ENCODE assay signal across 35 cellular contexts in the genomic region with DNA sequence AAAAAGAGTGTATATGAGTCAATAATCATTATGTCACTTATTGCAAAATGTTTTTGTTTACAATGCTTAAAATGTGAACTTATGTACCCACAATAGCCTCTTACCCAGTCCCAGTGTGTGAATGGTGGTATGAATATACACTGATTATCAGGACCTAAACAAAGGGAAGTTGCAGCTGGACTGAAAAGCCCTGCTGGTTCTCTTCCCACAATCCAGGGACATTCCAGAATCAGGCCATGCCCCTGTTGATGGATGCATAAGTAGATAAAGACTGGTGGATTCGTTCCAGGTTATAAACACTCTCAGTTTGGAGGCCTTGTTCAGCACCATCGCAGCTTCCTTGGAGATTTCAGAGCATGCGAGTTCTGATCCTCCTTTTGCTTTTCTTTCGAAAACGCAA. TPM values are rescaled to one million over a fixed set of nuclear protein-coding genes. Genes with fewer than 3 reads are reported as not detected.
DNase-seq lines count a peak whose midpoint lies in the region; ATAC-seq, FAIRE-seq and TF ChIP-seq lines count a peak whose summit lies in the region.
"Had no signal": no experiment of that assay in that cellular context is flagged by ENCODE, and none has a peak within 500 bp of the region (broad histone marks: within the 10 kb centered on the region; RNA-seq: fewer than 3 reads in every experiment).

No MANE protein-coding gene starts in this region.

- no peak for TF ChIP-seq EP300 in HepG2 (IDR thresholded peaks at IDR 0.05; ENCODE audit: low read depth in 2 of 2, low read length in 2 of 2)
- TF ChIP-seq EP300 in HepG2 (CRISPR knock-in tag; IDR thresholded peaks at IDR 0.05; ENCODE audit: borderline replicate concordance): no peak

- POLR2A ChIA-PET in HepG2 (lab: Yijun Ruan, JAX): no interaction called here

- DNase-seq in MG63 (peak; percentile 1), choroid plexus epithelial cell (ENCODE audit: low read depth) (peak; percentile 30), HepG2 (ENCODE audit: low spot score) (peak; percentile 10), upper lobe of right lung (no peak)
- no peak for DNase-seq in activated effector memory CD4-positive, alpha-beta T cell treated with anti-CD3 and anti-CD28 coated beads, Interleukin-2, amount 50 U/mL, for 16 hours
- DNase-seq in stimulated activated naive CD4-positive, alpha-beta T cell (lab: John Stamatoyannopoulos, UW): no peak
- DNase-seq: activated CD4-positive, alpha-beta T cell treated with anti-CD3 and anti-CD28 coated beads for 48 hours; activated naive CD4-positive, alpha-beta T cell treated with anti-CD3 and anti-CD28 coated beads, Interleukin-2, amount 50 U/mL, for 16 hours; anterior cingulate cortex; caudate nucleus; cortex of kidney; effector memory CD4-positive, alpha-beta T cell; foreskin fibroblast; heart right ventricle; NCI-H1092 treated with DMSO at 0.1 percent for 48 hours; NCI-H187 treated with DMSO at 0.1 percent for 48 hours; NCI-H524 treated with DMSO at 0.1 percent for 48 hours; posterior cingulate gyrus; right cardiac atrium; spleen; stimulated activated CD8-positive, alpha-beta memory T cell treated with anti-CD3 and anti-CD28 coated beads, Interleukin-4, amount 100 ng/mL, for 48 hours; stomach; T-cell; WERI-Rb-1 had no signal

- H3K9me3 ChIP-seq in MG63 (no peaks in the 10 kb centered on the region), HepG2 (ENCODE audit: low read length) (no peaks in the 10 kb centered on the region), upper lobe of right lung (no peaks in the 10 kb centered on the region)
- H3K9me3 ChIP-seq: heart right ventricle, spleen, stomach, vagina had no signal

- BruUV-seq in HepG2 (replicated peaks; lab: Mats Ljungman, UMichigan): no TSS peak

- no peak for TF ChIP-seq CTCF in choroid plexus epithelial cell (conservative IDR thresholded peaks at IDR 0.05; ENCODE audit: low read depth, low read length)
- no peak for TF ChIP-seq CTCF in HepG2 (CRISPR knock-in tag; IDR thresholded peaks at IDR 0.05)
- TF ChIP-seq CTCF in upper lobe of right lung (IDR thresholded peaks at IDR 0.05): no peak

- in situ Hi-C loops in HepG2 (cut with HindIII; ENCODE audit: extremely low pct_ligation_motif_present, low pct_unique_long_range_greater_than_20kb): no loop called here

- H3K27me3 ChIP-seq in MG63 (no peaks in the 10 kb centered on the region), HepG2 (ENCODE audit: control insufficient read depth in 1 of 2, insufficient read depth in 2 of 2, low read length in 2 of 2) (no peaks in the 10 kb centered on the region), upper lobe of right lung (no peaks in the 10 kb centered on the region)
- H3K27me3 ChIP-seq: heart right ventricle, spleen, stomach, vagina had no signal

- no peaks in the 10 kb centered on the region for H3K36me3 ChIP-seq in MG63
- H3K36me3 ChIP-seq in HepG2 (replicated peaks in 1 of 2; ENCODE audit: control insufficient read depth in 1 of 2, insufficient read depth in 2 of 2, low read length in 2 of 2): no peaks in the 10 kb centered on the region
- no peaks in the 10 kb centered on the region for H3K36me3 ChIP-seq in upper lobe of right lung
- H3K36me3 ChIP-seq: heart right ventricle, spleen, stomach, vagina, WERI-Rb-1 had no signal

- CTCF ChIA-PET in HepG2 (lab: Yijun Ruan, JAX; ENCODE audit: low intra/inter-chr PET ratio, low total read pairs): no interaction called here

- H2AFZ ChIP-seq in HepG2 (ENCODE audit: low read length): no peak overlapping the region

- TF ChIP-seq RAD21 in HepG2 (CRISPR knock-in tag; IDR thresholded peaks at IDR 0.05): no peak

- H3K4me2 ChIP-seq in HepG2 (ENCODE audit: low read depth, low read length): no peak overlapping the region

- FAIRE-seq in HepG2 (lab: Jason Lieb, UNC): no peak
- FAIRE-seq: K562 had no signal

- H3K9ac ChIP-seq in HepG2 (ENCODE audit: insufficient read depth, low read depth, low read length): no peak overlapping the region

- no peaks in the 10 kb centered on the region for H3K79me2 ChIP-seq in HepG2 (ENCODE audit: insufficient read depth, low read length)

- ATAC-seq in HepG2 (peak; percentile 50; the same call in 2 of the 3 replicates), upper lobe of right lung (peak; percentile 30), HG03196 (IDR thresholded peaks at IDR 0.05; ENCODE audit: unreplicated experiment) (no peak)
- ATAC-seq: activated T-helper 17 cell treated with anti-CD3 and anti-CD28 coated beads, Interleukin-2, amount 50 U/mL, for 72 hours; HCT116; heart right ventricle; K562; right cardiac atrium; T-cell had no signal

- H3K4me3 ChIP-seq in MG63 (no peak overlapping the region), choroid plexus epithelial cell (ENCODE audit: low read depth, low read length) (no peak overlapping the region), HepG2 (replicated peaks in 1 of 3; ENCODE audit: insufficient read depth in 1 of 3, low read depth in 2 of 3, low read length in 3 of 3) (no peak overlapping the region), upper lobe of right lung (no peak overlapping the region)
- H3K4me3 ChIP-seq: heart right ventricle, K562, spleen, stomach, vagina had no signal

- intact Hi-C loops in HepG2 (cut with micrococcal nuclease; ENCODE audit: unreplicated experiment): no loop called here
- intact Hi-C loops in upper lobe of right lung (cut with DNase I): no loop called here

- H3K27ac ChIP-seq in HepG2 (ENCODE audit: extremely low read length, insufficient read depth, low read length) (no peak overlapping the region), upper lobe of right lung (no peak overlapping the region)
- H3K27ac ChIP-seq: heart right ventricle, spleen, stomach, vagina, WERI-Rb-1 had no signal

- WGBS in HepG2 (ENCODE audit: low lambda C conversion rate): 90% methylated on average over 5 of the region's 5 CpGs

- no peak for TF ChIP-seq POLR2A in HepG2 (IDR thresholded peaks at IDR 0.05; ENCODE audit: insufficient read depth in 1 of 2, low read depth in 2 of 2, low read length in 2 of 2)

- no peaks in the 10 kb centered on the region for H4K20me1 ChIP-seq in HepG2 (ENCODE audit: insufficient read depth, low read length)

- H3K4me1 ChIP-seq in HepG2 (ENCODE audit: insufficient read depth, low read length) (peaks cover 32% of the 10 kb centered on the region), upper lobe of right lung (peaks cover 7% of the 10 kb centered on the region)
- H3K4me1 ChIP-seq: heart right ventricle, spleen, vagina had no signal

RNA-seq across cellular contexts. Expression of a gene that starts 2.2 kb away (rescaled TPM):
- total RNA-seq in MG63 (2014; rRNA removed; shearing (Covaris generic); ENCODE audit: low replicate concordance): not detected in 2 replicates
- total RNA-seq in HepG2 (2016; rRNA removed; fragmentation: Illumina TruSeq; extraction: Trizol) (not detected in 2 replicates), upper lobe of right lung (not detected)
- not detected in 2 replicates for total RNA-seq in HepG2 (2016; cell fraction: cytosol; rRNA removed; fragmentation: Illumina TruSeq; extraction: Trizol; ENCODE audit: low read depth)
- not detected in 2 replicates for total RNA-seq in HepG2 (2016; cell fraction: insoluble cytoplasmic fraction; rRNA removed; fragmentation: Illumina TruSeq; extraction: Trizol)
- not detected in 2 replicates for total RNA-seq in HepG2 (2016; cell fraction: membrane; rRNA removed; fragmentation: Illumina TruSeq; extraction: Trizol)
- not detected in 2 replicates for total RNA-seq in HepG2 (2016; cell fraction: nucleus; rRNA removed; fragmentation: Illumina TruSeq; extraction: Trizol)
- polyA plus RNA-seq in HepG2 (2011; rRNA removed): not detected in 2 replicates
- not detected in 2 replicates for polyA plus RNA-seq in HepG2 (2011; cell fraction: cytosol; rRNA removed)
- not detected in 2 replicates for polyA plus RNA-seq in HepG2 (2011; cell fraction: nucleus; rRNA removed)
- not detected in 2 replicates for polyA plus RNA-seq in HepG2 (2012)
- polyA plus RNA-seq in HepG2 (2016; cell fraction: cytosol; fragmentation: Illumina TruSeq; extraction: Trizol; ENCODE audit: low read depth): not detected in 2 replicates
- polyA plus RNA-seq in HepG2 (2016; cell fraction: insoluble cytoplasmic fraction; fragmentation: Illumina TruSeq; extraction: Trizol; ENCODE audit: low read depth): not detected in 2 replicates
- not detected in 2 replicates for polyA plus RNA-seq in HepG2 (2016; cell fraction: membrane; fragmentation: Illumina TruSeq; extraction: Trizol; ENCODE audit: low read depth)
- not detected in 2 replicates for polyA plus RNA-seq in HepG2 (2016; cell fraction: nucleus; fragmentation: Illumina TruSeq; extraction: Trizol; ENCODE audit: insufficient read depth, low read depth)
- not detected in 2 replicates for polyA minus RNA-seq in HepG2 (2011; rRNA and poly(A)+ RNA removed; ENCODE audit: low replicate concordance)
- not detected in 2 replicates for polyA minus RNA-seq in HepG2 (2011; cell fraction: cytosol; rRNA and poly(A)+ RNA removed)
- polyA minus RNA-seq in HepG2 (2011; cell fraction: nucleus; rRNA and poly(A)+ RNA removed): not detected in 2 replicates
- total RNA-seq: activated T-helper 17 cell treated with anti-CD3 and anti-CD28 coated beads, Interleukin-2, amount 50 U/mL, for 72 hours; epithelial cell of proximal tubule; G401; heart right ventricle; K562; lung microvascular endothelial cell; M059J; right cardiac atrium; spleen; stomach; T-cell; vagina had no signal
- polyA plus RNA-seq: AG04450, BJ, heart right ventricle, K562, right cardiac atrium, stomach had no signal

RNA-seq across cellular contexts. Expression of a gene that starts 14.3 kb away (rescaled TPM):
- total RNA-seq in MG63 (2014; rRNA removed; shearing (Covaris generic); ENCODE audit: low replicate concordance): not detected in 2 replicates
- total RNA-seq in HepG2 (2016; rRNA removed; fragmentation: Illumina TruSeq; extraction: Trizol) (not detected in 2 replicates), upper lobe of right lung (not detected)
- total RNA-seq in HepG2 (2016; cell fraction: cytosol; rRNA removed; fragmentation: Illumina TruSeq; extraction: Trizol; ENCODE audit: low read depth): not detected in 2 replicates
- not detected in 2 replicates for total RNA-seq in HepG2 (2016; cell fraction: insoluble cytoplasmic fraction; rRNA removed; fragmentation: Illumina TruSeq; extraction: Trizol)
- total RNA-seq in HepG2 (2016; cell fraction: membrane; rRNA removed; fragmentation: Illumina TruSeq; extraction: Trizol): not detected in 2 replicates
- not detected in 2 replicates for total RNA-seq in HepG2 (2016; cell fraction: nucleus; rRNA removed; fragmentation: Illumina TruSeq; extraction: Trizol)
- polyA plus RNA-seq in HepG2 (2011; rRNA removed): not detected in 2 replicates
- polyA plus RNA-seq in HepG2 (2011; cell fraction: cytosol; rRNA removed): not detected in 2 replicates
- polyA plus RNA-seq in HepG2 (2011; cell fraction: nucleus; rRNA removed): not detected in 2 replicates
- polyA plus RNA-seq in HepG2 (2012): not detected in 2 replicates
- not detected in 2 replicates for polyA plus RNA-seq in HepG2 (2016; cell fraction: cytosol; fragmentation: Illumina TruSeq; extraction: Trizol; ENCODE audit: low read depth)
- polyA plus RNA-seq in HepG2 (2016; cell fraction: insoluble cytoplasmic fraction; fragmentation: Illumina TruSeq; extraction: Trizol; ENCODE audit: low read depth): not detected in 2 replicates
- polyA plus RNA-seq in HepG2 (2016; cell fraction: membrane; fragmentation: Illumina TruSeq; extraction: Trizol; ENCODE audit: low read depth): not detected in 2 replicates
- polyA plus RNA-seq in HepG2 (2016; cell fraction: nucleus; fragmentation: Illumina TruSeq; extraction: Trizol; ENCODE audit: insufficient read depth, low read depth): not detected in 2 replicates
- not detected in 2 replicates for polyA minus RNA-seq in HepG2 (2011; rRNA and poly(A)+ RNA removed; ENCODE audit: low replicate concordance)
- polyA minus RNA-seq in HepG2 (2011; cell fraction: cytosol; rRNA and poly(A)+ RNA removed): not detected in 2 replicates
- polyA minus RNA-seq in HepG2 (2011; cell fraction: nucleus; rRNA and poly(A)+ RNA removed): not detected in 2 replicates
- total RNA-seq: activated T-helper 17 cell treated with anti-CD3 and anti-CD28 coated beads, Interleukin-2, amount 50 U/mL, for 72 hours; epithelial cell of proximal tubule; G401; heart right ventricle; K562; lung microvascular endothelial cell; M059J; right cardiac atrium; stomach; T-cell; vagina had no signal
- polyA plus RNA-seq: AG04450, BJ, heart right ventricle, K562, right cardiac atrium had no signal

RNA-seq across cellular contexts. Expression of a gene that starts 44.7 kb away (rescaled TPM):
- not detected in 2 replicates for total RNA-seq in MG63 (2014; rRNA removed; shearing (Covaris generic); ENCODE audit: low replicate concordance)
- total RNA-seq in HepG2 (2016; rRNA removed; fragmentation: Illumina TruSeq; extraction: Trizol) (115 and 157 TPM in 2 replicates), upper lobe of right lung (2.8 TPM)
- 55.0 and 66.5 TPM in 2 replicates for total RNA-seq in HepG2 (2016; cell fraction: cytosol; rRNA removed; fragmentation: Illumina TruSeq; extraction: Trizol; ENCODE audit: low read depth)
- total RNA-seq in HepG2 (2016; cell fraction: insoluble cytoplasmic fraction; rRNA removed; fragmentation: Illumina TruSeq; extraction: Trizol): 108 and 147 TPM in 2 replicates
- total RNA-seq in HepG2 (2016; cell fraction: membrane; rRNA removed; fragmentation: Illumina TruSeq; extraction: Trizol): 72.5 and 76.3 TPM in 2 replicates
- total RNA-seq in HepG2 (2016; cell fraction: nucleus; rRNA removed; fragmentation: Illumina TruSeq; extraction: Trizol): 51.3 and 51.6 TPM in 2 replicates
- 67.4 and 94.6 TPM in 2 replicates for polyA plus RNA-seq in HepG2 (2011; rRNA removed)
- polyA plus RNA-seq in HepG2 (2011; cell fraction: cytosol; rRNA removed): 56.5 and 57.3 TPM in 2 replicates
- 14.3 and 25.4 TPM in 2 replicates for polyA plus RNA-seq in HepG2 (2011; cell fraction: nucleus; rRNA removed)
- polyA plus RNA-seq in HepG2 (2012): 31.5 and 56.5 TPM in 2 replicates
- polyA plus RNA-seq in HepG2 (2016; cell fraction: cytosol; fragmentation: Illumina TruSeq; extraction: Trizol; ENCODE audit: low read depth): 116 and 130 TPM in 2 replicates
- polyA plus RNA-seq in HepG2 (2016; cell fraction: insoluble cytoplasmic fraction; fragmentation: Illumina TruSeq; extraction: Trizol; ENCODE audit: low read depth): 317 and 322 TPM in 2 replicates
- polyA plus RNA-seq in HepG2 (2016; cell fraction: membrane; fragmentation: Illumina TruSeq; extraction: Trizol; ENCODE audit: low read depth): 135 and 140 TPM in 2 replicates
- polyA plus RNA-seq in HepG2 (2016; cell fraction: nucleus; fragmentation: Illumina TruSeq; extraction: Trizol; ENCODE audit: insufficient read depth, low read depth): 116 TPM in 2 replicates
- 1.7 and 30.6 TPM in 2 replicates for polyA minus RNA-seq in HepG2 (2011; rRNA and poly(A)+ RNA removed; ENCODE audit: low replicate concordance)
- polyA minus RNA-seq in HepG2 (2011; cell fraction: cytosol; rRNA and poly(A)+ RNA removed): 16.8 and 28.0 TPM in 2 replicates
- polyA minus RNA-seq in HepG2 (2011; cell fraction: nucleus; rRNA and poly(A)+ RNA removed): 8.2 and 14.5 TPM in 2 replicates
- total RNA-seq: activated T-helper 17 cell treated with anti-CD3 and anti-CD28 coated beads, Interleukin-2, amount 50 U/mL, for 72 hours; epithelial cell of proximal tubule; G401; heart right ventricle; K562; lung microvascular endothelial cell; M059J; right cardiac atrium; spleen; T-cell; vagina had no signal
- polyA plus RNA-seq: AG04450, BJ, K562, right cardiac atrium had no signal

Comparison
In these comparisons a context has a peak if more than half of its experiments do, and no peak if none do; other contexts are left out.
1. DNase-seq: peak in MG63 (single experiment), choroid plexus epithelial cell (single experiment) and HepG2 (single experiment); none in upper lobe of right lung (single experiment), activated effector memory CD4-positive, alpha-beta T cell treated with anti-CD3 and anti-CD28 coated beads, Interleukin-2, amount 50 U/mL, for 16 hours (single experiment) and stimulated activated naive CD4-positive, alpha-beta T cell (0 of 6).
2. RNA of a gene that starts 44.7 kb away (total RNA-seq): 51.3 to 157 TPM in HepG2; 2.8 TPM in upper lobe of right lung (single experiment) and not detected in MG63; every median in the first group is over 10 times any median in the second.